In the genomic region with DNA sequence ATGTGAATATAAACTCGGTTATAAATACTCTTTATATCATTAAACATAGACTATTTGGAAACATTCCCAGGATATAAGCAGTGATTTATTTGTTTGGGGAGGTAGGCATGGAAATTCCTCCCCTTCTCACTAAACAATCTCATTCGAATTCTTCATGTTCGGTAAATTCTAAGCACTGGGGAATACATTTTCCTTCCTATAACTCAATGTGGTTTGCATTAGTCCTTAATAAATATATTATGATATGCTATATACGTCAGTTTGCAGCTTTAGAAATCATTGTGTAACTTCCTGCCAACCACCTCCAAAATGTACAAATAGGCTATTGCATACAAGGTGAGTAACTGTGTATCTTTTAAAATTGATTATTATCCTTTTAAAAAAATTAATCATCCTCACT, we compare ENCODE assay signal across 34 cellular contexts.
"Had no signal": no experiment of that assay in that cellular context is flagged by ENCODE, and none has a peak within 500 bp of the region (broad histone marks: within the 10 kb centered on the region; RNA-seq: fewer than 3 reads in every experiment).

No MANE protein-coding gene starts in this region.

- H3K27me3 Mint-ChIP-seq: activated B cell treated with CpG ODN at 0.5 μM for 24 hours had no signal

- H3K9me3 Mint-ChIP-seq: activated B cell treated with CpG ODN at 0.5 μM for 24 hours; activated CD4-positive, alpha-beta memory T cell treated with anti-CD3 and anti-CD28 coated beads for 36 hours; activated CD4-positive, alpha-beta T cell treated with anti-CD3 and anti-CD28 coated beads, Interleukin-2, amount 10 ng/mL, durations not matched to agents 24 days and 14 days; activated CD8-positive, alpha-beta T cell treated with anti-CD3 and anti-CD28 coated beads for 36 hours; activated naive CD4-positive, alpha-beta T cell treated with anti-CD3 and anti-CD28 coated beads for 36 hours; activated naive CD4-positive, alpha-beta T cell treated with anti-CD3 and anti-CD28 coated beads, Interleukin-2, amount 50 U/mL, for 72 hours; activated naive CD8-positive, alpha-beta T cell treated with anti-CD3 and anti-CD28 coated beads for 36 hours; activated T-cell treated with anti-CD3 and anti-CD28 coated beads, Interleukin-2, amount 50 U/mL, for 4 hours; activated T-cell treated with anti-CD3 and anti-CD28 coated beads, Interleukin-2, amount 50 U/mL, for 72 hours; activated T-helper 1 cell treated with anti-CD3 and anti-CD28 coated beads, Interleukin-12 subunit alpha, Interleukin-12 subunit beta, Interleukin-2, Interleukin-4 antibody, amounts not matched to agents 30 ng/mL and 10 ng/mL and 1 ng/mL, durations not matched to agents 14 hours and 24 hours and 36 hours; activated T-helper 17 cell treated with anti-CD3 and anti-CD28 coated beads, Interleukin-2, amount 50 U/mL, for 72 hours; T-helper 1 cell treated with Interleukin-12 subunit alpha and Interleukin-12 subunit beta and Interleukin-4 antibody, amounts not matched to agents 30 μg/mL and 1 μg/mL, for 36 hours; T-helper 2 cell treated with Interferon-gamma antibody and Interleukin-4, amounts not matched to agents 5 μg/mL and 100 μg/mL, for 36 hours had no signal

- H3K27ac Mint-ChIP-seq: activated B cell treated with CpG ODN at 0.5 μM for 24 hours; activated CD4-positive, alpha-beta memory T cell treated with anti-CD3 and anti-CD28 coated beads for 36 hours; activated CD4-positive, alpha-beta T cell treated with anti-CD3 and anti-CD28 coated beads, Interleukin-2, amount 10 ng/mL, durations not matched to agents 24 days and 14 days; activated CD8-positive, alpha-beta T cell treated with anti-CD3 and anti-CD28 coated beads for 36 hours; activated naive CD4-positive, alpha-beta T cell treated with anti-CD3 and anti-CD28 coated beads for 36 hours; activated naive CD4-positive, alpha-beta T cell treated with anti-CD3 and anti-CD28 coated beads, Interleukin-2, amount 50 U/mL, for 72 hours; activated naive CD8-positive, alpha-beta T cell treated with anti-CD3 and anti-CD28 coated beads for 36 hours; activated T-helper 1 cell treated with anti-CD3 and anti-CD28 coated beads, Interleukin-12 subunit alpha, Interleukin-12 subunit beta, Interleukin-2, Interleukin-4 antibody, amounts not matched to agents 30 ng/mL and 10 ng/mL and 1 ng/mL, durations not matched to agents 14 hours and 24 hours and 36 hours; activated T-helper 17 cell treated with anti-CD3 and anti-CD28 coated beads, Interleukin-2, amount 50 U/mL, for 72 hours; T-helper 1 cell treated with Interleukin-12 subunit alpha and Interleukin-12 subunit beta and Interleukin-4 antibody, amounts not matched to agents 30 μg/mL and 1 μg/mL, for 36 hours; T-helper 2 cell treated with Interferon-gamma antibody and Interleukin-4, amounts not matched to agents 5 μg/mL and 100 μg/mL, for 36 hours had no signal

- H3K4me1 Mint-ChIP-seq: activated B cell treated with CpG ODN at 0.5 μM for 24 hours; activated CD4-positive, alpha-beta T cell treated with anti-CD3 and anti-CD28 coated beads, Interleukin-2, amount 10 ng/mL, durations not matched to agents 24 days and 14 days; activated naive CD8-positive, alpha-beta T cell treated with anti-CD3 and anti-CD28 coated beads for 36 hours; activated T-helper 17 cell treated with anti-CD3 and anti-CD28 coated beads, Interleukin-2, amount 50 U/mL, for 72 hours had no signal

- H3K36me3 ChIP-seq: adrenal gland, brain microvascular endothelial cell, breast epithelium had no signal

- ATAC-seq: activated CD8-positive, alpha-beta T cell treated with anti-CD3 and anti-CD28 coated beads for 36 hours; activated naive CD4-positive, alpha-beta T cell treated with anti-CD3 and anti-CD28 coated beads, Interleukin-2, amount 50 U/mL, for 72 hours; activated T-cell treated with anti-CD3 and anti-CD28 coated beads, Interleukin-2, amount 50 U/mL, for 4 hours; activated T-cell treated with anti-CD3 and anti-CD28 coated beads, Interleukin-2, amount 50 U/mL, for 72 hours; activated T-helper 17 cell treated with anti-CD3 and anti-CD28 coated beads, Interleukin-2, amount 50 U/mL, for 72 hours; body of pancreas had no signal

- H3K27ac ChIP-seq: adrenal gland, body of pancreas, brain microvascular endothelial cell, breast epithelium, VCaP had no signal

- H3K9me3 ChIP-seq: adrenal gland, body of pancreas, breast epithelium had no signal

- DNase-seq: activated B cell treated with CpG ODN at 0.5 μM for 24 hours; activated CD4-positive, alpha-beta memory T cell treated with anti-CD3 and anti-CD28 coated beads for 36 hours; activated CD4-positive, alpha-beta T cell treated with anti-CD3 and anti-CD28 coated beads for 4 hours; activated CD4-positive, alpha-beta T cell treated with anti-CD3 and anti-CD28 coated beads, Interleukin-2, amount 10 ng/mL, durations not matched to agents 24 days and 14 days; activated CD4-positive, alpha-beta T cell treated with anti-CD3 and anti-CD28 coated beads, Interleukin-2, amount 50 U/mL, for 1 hour; activated CD4-positive, alpha-beta T cell treated with anti-CD3 and anti-CD28 coated beads, Interleukin-2, amount 50 U/mL, for 4 hours; activated CD4-positive, CD25-positive, alpha-beta regulatory T cell treated with anti-CD3 and anti-CD28 coated beads, Interleukin-2, amount 50 U/mL, for 72 hours; activated CD8-positive, alpha-beta memory T cell treated with anti-CD3 and anti-CD28 coated beads, Interleukin-2, amount 50 U/mL, for 4 hours; activated CD8-positive, alpha-beta T cell treated with anti-CD3 and anti-CD28 coated beads for 36 hours; activated effector memory CD4-positive, alpha-beta T cell treated with anti-CD3 and anti-CD28 coated beads, Interleukin-2, amount 50 U/mL, for 16 hours; activated gamma-delta T cell treated with Interleukin-2 at 50 U/mL for 16 hours; activated naive CD4-positive, alpha-beta T cell; activated naive CD4-positive, alpha-beta T cell treated with anti-CD3 and anti-CD28 coated beads for 36 hours; activated naive CD4-positive, alpha-beta T cell treated with anti-CD3 and anti-CD28 coated beads, Interleukin-2, amount 50 U/mL, for 16 hours; activated naive CD8-positive, alpha-beta T cell treated with anti-CD3 and anti-CD28 coated beads for 36 hours; activated T-cell treated with anti-CD3 and anti-CD28 coated beads for 4 hours; activated T-cell treated with anti-CD3 and anti-CD28 coated beads, Interleukin-2, amount 50 U/mL, for 1 hour; activated T-cell treated with anti-CD3 and anti-CD28 coated beads, Interleukin-2, amount 50 U/mL, for 4 hours; activated T-cell treated with anti-CD3 and anti-CD28 coated beads, Interleukin-2, amount 50 U/mL, for 72 hours; adrenal gland; amniotic stem cell; aorta; body of pancreas; brain microvascular endothelial cell; central memory CD4-positive, alpha-beta T cell; T-helper 2 cell; T-helper 9 cell had no signal

- H3K36me3 Mint-ChIP-seq: activated CD4-positive, alpha-beta memory T cell treated with anti-CD3 and anti-CD28 coated beads for 36 hours; activated naive CD4-positive, alpha-beta T cell treated with anti-CD3 and anti-CD28 coated beads, Interleukin-2, amount 50 U/mL, for 72 hours; activated naive CD8-positive, alpha-beta T cell treated with anti-CD3 and anti-CD28 coated beads for 36 hours had no signal

- H3K27me3 ChIP-seq: adrenal gland, body of pancreas, brain microvascular endothelial cell, breast epithelium had no signal

- H3K4me1 ChIP-seq: adrenal gland, breast epithelium had no signal

- H3K4me3 ChIP-seq: adrenal gland, body of pancreas, breast epithelium had no signal

- H3K4me3 Mint-ChIP-seq: activated B cell treated with CpG ODN at 0.5 μM for 24 hours; activated CD4-positive, alpha-beta memory T cell treated with anti-CD3 and anti-CD28 coated beads for 36 hours; activated CD4-positive, alpha-beta T cell treated with anti-CD3 and anti-CD28 coated beads, Interleukin-2, amount 10 ng/mL, durations not matched to agents 24 days and 14 days; activated CD8-positive, alpha-beta T cell treated with anti-CD3 and anti-CD28 coated beads for 36 hours; activated naive CD4-positive, alpha-beta T cell treated with anti-CD3 and anti-CD28 coated beads for 36 hours; activated naive CD8-positive, alpha-beta T cell treated with anti-CD3 and anti-CD28 coated beads for 36 hours; activated T-cell treated with anti-CD3 and anti-CD28 coated beads, Interleukin-2, amount 50 U/mL, for 4 hours; activated T-cell treated with anti-CD3 and anti-CD28 coated beads, Interleukin-2, amount 50 U/mL, for 72 hours; activated T-helper 1 cell treated with anti-CD3 and anti-CD28 coated beads, Interleukin-12 subunit alpha, Interleukin-12 subunit beta, Interleukin-2, Interleukin-4 antibody, amounts not matched to agents 30 ng/mL and 10 ng/mL and 1 ng/mL, durations not matched to agents 14 hours and 24 hours and 36 hours; activated T-helper 17 cell treated with anti-CD3 and anti-CD28 coated beads, Interleukin-2, amount 50 U/mL, for 72 hours; T-helper 1 cell treated with Interleukin-12 subunit alpha and Interleukin-12 subunit beta and Interleukin-4 antibody, amounts not matched to agents 30 μg/mL and 1 μg/mL, for 36 hours; T-helper 2 cell treated with Interferon-gamma antibody and Interleukin-4, amounts not matched to agents 5 μg/mL and 100 μg/mL, for 36 hours had no signal
